ENCODE assay signal across 1 cellular context in genomic region chr16:71845639-71846431, GRCh38.
TF ChIP-seq lines count a peak whose summit lies in the region.

Gene ATXN1L (plus strand): TSS chr16:71845976. CDS start chr16:71849741, 3,765 bp downstream.

TF ChIP-seq in K562, 482 proteins besides CTCF, POLR2A, EP300 and RAD21 (continued from another document and continues in another):
- TF ChIP-seq POLR3A (IDR thresholded peaks at IDR 0.05; ENCODE audit: borderline replicate concordance, extremely low read depth, insufficient read depth, insufficient read length): no peak
- no peak for TF ChIP-seq ZC3H11A (IDR thresholded peaks at IDR 0.05; ENCODE audit: low read depth, low read length)
- no peak for TF ChIP-seq HDAC3 (IDR thresholded peaks at IDR 0.05; ENCODE audit: borderline replicate concordance, partially characterized antibody)
- TF ChIP-seq THRA (IDR thresholded peaks at IDR 0.05): no peak
- TF ChIP-seq DIDO1 (tag; IDR thresholded peaks at IDR 0.05; ENCODE audit: low read depth): peak; percentile 73; the same call in 1 of the 2 replicates
- no peak for TF ChIP-seq ZNF280B (CRISPR knock-in tag; IDR thresholded peaks at IDR 0.05)
- TF ChIP-seq CBX2 (IDR thresholded peaks at IDR 0.05; ENCODE audit: insufficient read depth, low read length, poor library complexity, severe bottlenecking): no peak
- peak; percentile 56; the same call in 1 of the 2 replicates for TF ChIP-seq CBX1 (IDR thresholded peaks at IDR 0.05; ENCODE audit: low read depth)
- peak; percentile 97; the same call in 1 of the 2 replicates for TF ChIP-seq PHF8 (IDR thresholded peaks at IDR 0.05; ENCODE audit: borderline replicate concordance, low read length)
- TF ChIP-seq WHSC1 (IDR thresholded peaks at IDR 0.05; ENCODE audit: low read length): no peak
- no peak for TF ChIP-seq SIRT6 (IDR thresholded peaks at IDR 0.05; ENCODE audit: low read depth, low read length)
- TF ChIP-seq ZNF583 (CRISPR knock-in tag; IDR thresholded peaks at IDR 0.05): no peak
- TF ChIP-seq AFF4 (CRISPR knock-in tag; IDR thresholded peaks at IDR 0.05): no peak
- TF ChIP-seq COPS2 (conservative IDR thresholded peaks at IDR 0.05): no peak
- TF ChIP-seq NEUROD1 (IDR thresholded peaks at IDR 0.05; ENCODE audit: borderline replicate concordance, low read depth, low read length, partially characterized antibody): peak; percentile 76
- no peak for TF ChIP-seq HINFP (tag; conservative IDR thresholded peaks at IDR 0.05; ENCODE audit: low read depth)
- 0 out of 2 replicates have a peak, but pooled peaks have one; percentile 15 for TF ChIP-seq STAG1 (CRISPR knock-in tag; IDR thresholded peaks at IDR 0.05; ENCODE audit: borderline replicate concordance)
- TF ChIP-seq BCL6 (CRISPR knock-in tag; IDR thresholded peaks at IDR 0.05): no peak
- no peak for TF ChIP-seq ZNF589 (CRISPR knock-in tag; IDR thresholded peaks at IDR 0.05; ENCODE audit: low read depth)
- no peak for TF ChIP-seq SAP30 (IDR thresholded peaks at IDR 0.05; ENCODE audit: borderline replicate concordance, insufficient read depth, low read depth, low read length, poor library complexity, severe bottlenecking)
- peak; percentile 49 for TF ChIP-seq LEF1 (IDR thresholded peaks at IDR 0.05)
- peak; percentile 72 for TF ChIP-seq DPF2 (IDR thresholded peaks at IDR 0.05)
- peak; percentile 13; the same call in 1 of the 2 replicates for TF ChIP-seq MGA (IDR thresholded peaks at IDR 0.05)
- TF ChIP-seq SP2 (IDR thresholded peaks at IDR 0.05; ENCODE audit: extremely low read depth, low read depth, low read length, poor library complexity, severe bottlenecking): no peak
- TF ChIP-seq ZBTB43 (CRISPR knock-in tag; IDR thresholded peaks at IDR 0.05): no peak
- TF ChIP-seq SP1 (CRISPR knock-in tag; IDR thresholded peaks at IDR 0.05): peak; percentile 100
- no peak for TF ChIP-seq TRIM25 (IDR thresholded peaks at IDR 0.05; ENCODE audit: borderline replicate concordance)
- TF ChIP-seq IRF2 (CRISPR knock-in tag; IDR thresholded peaks at IDR 0.05): 0 out of 2 replicates have a peak, but pooled peaks have one; percentile 33
- TF ChIP-seq EHMT2 (IDR thresholded peaks at IDR 0.05): no peak
- TF ChIP-seq CHD4 (IDR thresholded peaks at IDR 0.05; ENCODE audit: insufficient read depth, insufficient replicate concordance, low read depth, low read length, poor library complexity, severe bottlenecking): no peak
- peak; percentile 30 for TF ChIP-seq U2AF1 (optimal IDR thresholded peaks at IDR 0.05; ENCODE audit: low read depth, low read length)
- peak; percentile 11; the same call in 1 of the 2 replicates for TF ChIP-seq ZSCAN32 (CRISPR knock-in tag; IDR thresholded peaks at IDR 0.05)
- no peak for TF ChIP-seq GABPB2 (CRISPR knock-in tag; conservative IDR thresholded peaks at IDR 0.05)
- TF ChIP-seq ZNF785 (CRISPR knock-in tag; IDR thresholded peaks at IDR 0.05): no peak
- no peak for TF ChIP-seq ZNF511 (CRISPR knock-in tag; IDR thresholded peaks at IDR 0.05)
